8 cellular contexts compared by ENCODE assay signal in the genomic region with DNA sequence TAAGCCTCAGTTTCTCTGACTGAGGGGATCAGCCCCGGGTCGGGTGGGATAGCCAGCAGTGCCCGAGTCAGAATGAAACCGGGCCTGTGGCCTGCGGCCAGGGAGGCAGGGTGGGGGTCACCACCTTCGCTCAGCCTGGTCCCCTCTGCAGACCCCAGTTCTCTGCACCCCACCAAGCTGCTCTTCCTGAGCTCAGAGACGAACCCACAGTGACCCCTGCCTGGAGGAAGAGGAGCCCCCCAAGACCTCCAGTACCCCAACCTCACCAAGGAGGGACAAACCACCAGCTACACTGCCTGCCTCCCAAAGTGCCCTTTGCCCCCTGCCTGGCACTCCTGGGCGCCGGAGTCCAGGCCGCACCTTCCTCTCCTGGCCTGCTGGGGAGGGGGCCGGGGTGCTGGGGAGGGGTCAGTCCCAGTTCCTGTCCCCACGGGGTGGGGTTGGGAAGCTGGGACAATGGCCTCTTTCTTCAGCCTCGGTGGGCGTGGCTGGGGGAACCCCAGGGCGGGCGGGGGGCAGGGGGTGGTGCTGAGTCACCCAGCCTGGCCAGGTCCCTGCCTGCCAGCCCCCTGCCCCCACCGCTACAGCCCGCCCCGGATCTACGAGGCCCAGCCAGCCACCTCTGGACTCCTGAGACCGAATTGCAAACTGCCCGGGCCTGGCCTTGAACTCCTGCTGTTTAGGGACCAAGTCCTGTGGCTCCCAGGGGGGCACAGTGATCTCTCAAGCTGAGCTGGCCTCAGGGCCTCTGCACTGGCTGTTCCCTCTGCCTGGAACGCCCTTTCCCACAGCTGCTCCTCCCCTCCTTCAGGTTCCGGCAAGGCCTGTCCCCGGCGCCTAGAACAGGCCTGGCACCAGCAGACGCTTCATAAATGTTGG. TPM values are rescaled to one million over a fixed set of nuclear protein-coding genes. Genes with fewer than 3 reads are reported as not detected.
DNase-seq lines count a peak whose midpoint lies in the region; ATAC-seq, FAIRE-seq and TF ChIP-seq lines count a peak whose summit lies in the region.

No MANE protein-coding gene starts in this region.

- peak; percentile 58 for ATAC-seq in activated CD8-positive, alpha-beta memory T cell treated with anti-CD3 and anti-CD28 coated beads, Interleukin-2, amount 10 ng/mL, durations not matched to agents 7 days and 5 days
- ATAC-seq in GM21723 (IDR thresholded peaks at IDR 0.05; ENCODE audit: unreplicated experiment): no peak
- no peak for ATAC-seq in HG03378 (IDR thresholded peaks at IDR 0.05; ENCODE audit: unreplicated experiment)

- no peak for FAIRE-seq in urothelium cell line (lab: Jason Lieb, UNC)

- no peaks in the 10 kb centered on the region for H3K27me3 Mint-ChIP-seq in activated CD8-positive, alpha-beta memory T cell treated with anti-CD3 and anti-CD28 coated beads, Interleukin-2, amount 10 ng/mL, durations not matched to agents 7 days and 5 days
- H3K27me3 Mint-ChIP-seq in chondrocyte (ENCODE audit: low read depth) (no peaks in the 10 kb centered on the region), mesothelial cell of epicardium (ENCODE audit: low read depth) (no peaks in the 10 kb centered on the region)

- peak overlapping the region; percentile 29 for H3K4me3 Mint-ChIP-seq in activated CD8-positive, alpha-beta memory T cell treated with anti-CD3 and anti-CD28 coated beads, Interleukin-2, amount 10 ng/mL, durations not matched to agents 7 days and 5 days
- H3K4me3 Mint-ChIP-seq in chondrocyte (ENCODE audit: unreplicated experiment) (no peak overlapping the region), mesothelial cell of epicardium (no peak overlapping the region)

- H3K4me1 Mint-ChIP-seq in activated CD8-positive, alpha-beta memory T cell treated with anti-CD3 and anti-CD28 coated beads, Interleukin-2, amount 10 ng/mL, durations not matched to agents 7 days and 5 days: peaks cover 44% of the 10 kb centered on the region
- peaks cover 21% of the 10 kb centered on the region for H3K4me1 Mint-ChIP-seq in chondrocyte (ENCODE audit: low read depth)
- peaks cover 8% of the 10 kb centered on the region for H3K4me1 Mint-ChIP-seq in mesothelial cell of epicardium

- CTCF ChIA-PET in activated CD8-positive, alpha-beta memory T cell treated with anti-CD3 and anti-CD28 coated beads, Interleukin-2, amount 10 ng/mL, durations not matched to agents 7 days and 5 days (lab: Charles Lee): interaction anchor here (1.0 kb wide), 1 partner anchor 88 kb away, joined by 5 read pairs; no protein-coding TSS in a partner anchor

- DNase-seq in activated CD8-positive, alpha-beta memory T cell treated with anti-CD3 and anti-CD28 coated beads, Interleukin-2, amount 10 ng/mL, durations not matched to agents 7 days and 5 days: peak; percentile 65
- no peak for DNase-seq in activated CD8-positive, alpha-beta memory T cell treated with anti-CD3 and anti-CD28 coated beads, Interleukin-2, amount 50 U/mL, for 4 hours
- no peak for DNase-seq in chondrocyte (ENCODE audit: low spot score)
- DNase-seq in mesothelial cell of epicardium (ENCODE audit: low spot score in 2 of 2, unreplicated experiment in 2 of 2): no peak
- DNase-seq in urothelium cell line (ENCODE audit: low spot score): peak; percentile 78
- no peak for DNase-seq in NCI-H1930 (lab: John Stamatoyannopoulos, UW)

- TF ChIP-seq CTCF in chondrocyte (IDR thresholded peaks at IDR 0.05) (no peak), mesothelial cell of epicardium (IDR thresholded peaks at IDR 0.05; ENCODE audit: unreplicated experiment) (no peak)

- peaks cover 49% of the 10 kb centered on the region for H3K36me3 Mint-ChIP-seq in activated CD8-positive, alpha-beta memory T cell treated with anti-CD3 and anti-CD28 coated beads, Interleukin-2, amount 10 ng/mL, durations not matched to agents 7 days and 5 days
- peaks cover 22% of the 10 kb centered on the region for H3K36me3 Mint-ChIP-seq in chondrocyte (ENCODE audit: low read depth)
- peaks cover 32% of the 10 kb centered on the region for H3K36me3 Mint-ChIP-seq in mesothelial cell of epicardium

- no peaks in the 10 kb centered on the region for H3K9me3 Mint-ChIP-seq in activated CD8-positive, alpha-beta memory T cell treated with anti-CD3 and anti-CD28 coated beads, Interleukin-2, amount 10 ng/mL, durations not matched to agents 7 days and 5 days (ENCODE audit: low read depth)
- no peaks in the 10 kb centered on the region for H3K9me3 Mint-ChIP-seq in chondrocyte (ENCODE audit: low read depth)
- H3K9me3 Mint-ChIP-seq in mesothelial cell of epicardium: no peaks in the 10 kb centered on the region

- peak overlapping the region; percentile 56 for H3K27ac Mint-ChIP-seq in activated CD8-positive, alpha-beta memory T cell treated with anti-CD3 and anti-CD28 coated beads, Interleukin-2, amount 10 ng/mL, durations not matched to agents 7 days and 5 days
- peak overlapping the region; percentile 52 for H3K27ac Mint-ChIP-seq in chondrocyte (ENCODE audit: unreplicated experiment)
- peak overlapping the region; percentile 86 for H3K27ac Mint-ChIP-seq in mesothelial cell of epicardium

RNA-seq across cellular contexts. Expression of gene ZBTB7A, which starts 14.3 kb away (rescaled TPM):
- total RNA-seq in activated CD8-positive, alpha-beta memory T cell treated with anti-CD3 and anti-CD28 coated beads, Interleukin-2, amount 10 ng/mL, durations not matched to agents 7 days and 5 days: 10 to 100 TPM; 67.4 to 72.6 TPM
- 29.4 to 29.9 TPM (median 29.5 TPM) in 3 replicates for total RNA-seq in chondrocyte
- 27.3 to 27.9 TPM (median 27.7 TPM) in 3 replicates for total RNA-seq in mesothelial cell of epicardium

RNA-seq across cellular contexts. Expression of gene PIAS4, which starts 44.8 kb away (rescaled TPM):
- 10 to 100 TPM; 34.0 to 39.4 TPM for total RNA-seq in activated CD8-positive, alpha-beta memory T cell treated with anti-CD3 and anti-CD28 coated beads, Interleukin-2, amount 10 ng/mL, durations not matched to agents 7 days and 5 days
- total RNA-seq in chondrocyte (26.3 to 29.7 TPM (median 26.7 TPM) in 3 replicates), mesothelial cell of epicardium (47.9 to 50.1 TPM (median 48.0 TPM) in 3 replicates)

Comparison
In these comparisons a context has a peak if more than half of its experiments do, and no peak if none do; other contexts are left out.
1. DNase-seq: peak in activated CD8-positive, alpha-beta memory T cell treated with anti-CD3 and anti-CD28 coated beads, Interleukin-2, amount 10 ng/mL, durations not matched to agents 7 days and 5 days (single experiment) and urothelium cell line (single experiment); none in activated CD8-positive, alpha-beta memory T cell treated with anti-CD3 and anti-CD28 coated beads, Interleukin-2, amount 50 U/mL, for 4 hours (single experiment), chondrocyte (single experiment), mesothelial cell of epicardium (0 of 2) and NCI-H1930 (0 of 2).
2. Peak in every context shown above with its lines, with median percentiles within 50 percentile points of each other: H3K27ac Mint-ChIP-seq.